Comparison of ENCODE assay signal across 20 cellular contexts in the genomic region with DNA sequence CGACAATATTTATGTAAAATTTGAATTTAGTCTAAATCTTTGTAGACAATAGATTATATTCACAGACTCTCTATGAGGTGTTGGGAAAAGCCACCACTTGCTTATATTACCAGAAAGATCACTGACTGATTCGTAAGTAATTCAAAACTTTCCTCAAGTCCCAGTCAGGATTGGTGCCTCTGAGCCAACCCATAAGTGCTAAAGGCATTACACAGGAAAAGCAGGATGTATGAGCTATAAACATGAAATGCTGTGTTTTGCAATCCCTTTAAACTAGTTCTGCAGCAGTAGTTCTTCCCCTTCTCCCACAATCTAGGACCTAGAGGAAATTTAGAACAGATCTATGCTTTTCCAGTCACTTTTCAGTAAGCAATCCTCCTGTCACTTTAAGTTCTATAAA. TPM values are rescaled to one million over a fixed set of nuclear protein-coding genes. Genes with fewer than 3 reads are reported as not detected.
DNase-seq lines count a peak whose midpoint lies in the region; ATAC-seq and TF ChIP-seq lines count a peak whose summit lies in the region.
"Had no signal": no experiment of that assay in that cellular context is flagged by ENCODE, and none has a peak within 500 bp of the region (broad histone marks: within the 10 kb centered on the region; RNA-seq: fewer than 3 reads in every experiment).

No MANE protein-coding gene starts in this region.

- H3K4me2 ChIP-seq in smooth muscle cell: no peak overlapping the region
- H3K4me2 ChIP-seq: neural progenitor cell had no signal

- no peak for TF ChIP-seq CTCF in smooth muscle cell (IDR thresholded peaks at IDR 0.05; ENCODE audit: borderline replicate concordance, insufficient read depth, poor library complexity, severe bottlenecking)
- no peak for TF ChIP-seq CTCF in vagina (IDR thresholded peaks at IDR 0.05)

- H3K79me2 ChIP-seq in smooth muscle cell (ENCODE audit: low read depth): no peaks in the 10 kb centered on the region

- H3K36me3 Mint-ChIP-seq in activated T-cell treated with anti-CD3 and anti-CD28 coated beads, Interleukin-2, amount 50 U/mL, for 24 hours (ENCODE audit: low read depth): peaks cover 83% of the 10 kb centered on the region

- WGBS in smooth muscle cell (ENCODE audit: low lambda C conversion rate): 48% methylated on average over 2 of the region's 2 CpGs

- no peaks in the 10 kb centered on the region for H3K4me1 ChIP-seq in smooth muscle cell (ENCODE audit: low read depth)
- no peaks in the 10 kb centered on the region for H3K4me1 ChIP-seq in vagina
- H3K4me1 ChIP-seq: gastrocnemius medialis, neural progenitor cell, right lobe of liver had no signal

- no peak overlapping the region for H3K9ac ChIP-seq in smooth muscle cell (ENCODE audit: low read depth)
- H3K9ac ChIP-seq: neural progenitor cell had no signal

- no peak overlapping the region for H3K4me3 Mint-ChIP-seq in activated T-cell treated with anti-CD3 and anti-CD28 coated beads, Interleukin-2, amount 50 U/mL, for 24 hours
- H3K4me3 Mint-ChIP-seq: activated B cell treated with CpG ODN at 0.5 μM for 24 hours, neural progenitor cell had no signal

- no peaks in the 10 kb centered on the region for H3K27me3 ChIP-seq in smooth muscle cell (ENCODE audit: low read depth)
- no peaks in the 10 kb centered on the region for H3K27me3 ChIP-seq in vagina
- H3K27me3 ChIP-seq: gastrocnemius medialis, neural progenitor cell, right lobe of liver had no signal

- H3K36me3 ChIP-seq in smooth muscle cell (ENCODE audit: low read depth): no peaks in the 10 kb centered on the region
- peaks cover 0 to 24% of the 10 kb centered on the region in 2 donors for H3K36me3 ChIP-seq in vagina
- H3K36me3 ChIP-seq: neural progenitor cell, right lobe of liver had no signal

- no peak overlapping the region for H2AFZ ChIP-seq in smooth muscle cell (ENCODE audit: low read depth)
- H2AFZ ChIP-seq: neural progenitor cell had no signal

- peak overlapping the region; percentile 48 for H3K27ac Mint-ChIP-seq in activated T-cell treated with anti-CD3 and anti-CD28 coated beads, Interleukin-2, amount 50 U/mL, for 24 hours
- H3K27ac Mint-ChIP-seq: activated B cell treated with CpG ODN at 0.5 μM for 24 hours, neural progenitor cell had no signal

- H3K9me3 ChIP-seq in smooth muscle cell (replicated peaks; ENCODE audit: low read depth) (no peaks in the 10 kb centered on the region), vagina (no peaks in the 10 kb centered on the region)
- H3K9me3 ChIP-seq: gastrocnemius medialis, right lobe of liver had no signal

- H3K27me3 Mint-ChIP-seq in activated T-cell treated with anti-CD3 and anti-CD28 coated beads, Interleukin-2, amount 50 U/mL, for 24 hours: no peaks in the 10 kb centered on the region
- H3K27me3 Mint-ChIP-seq: activated B cell treated with CpG ODN at 0.5 μM for 24 hours had no signal

- H3K9me3 Mint-ChIP-seq in activated T-cell treated with anti-CD3 and anti-CD28 coated beads, Interleukin-2, amount 50 U/mL, for 24 hours: no peaks in the 10 kb centered on the region
- H3K9me3 Mint-ChIP-seq: activated B cell treated with CpG ODN at 0.5 μM for 24 hours, neural progenitor cell had no signal

- peak; percentile 72 for ATAC-seq in esophagus mucosa
- ATAC-seq: gastrocnemius medialis, K562, Panc1, right lobe of liver had no signal

- no peak for DNase-seq in activated T-cell treated with anti-CD3 and anti-CD28 coated beads, Interleukin-2, amount 50 U/mL, for 24 hours
- no peak for DNase-seq in activated T-cell treated with anti-CD3 and anti-CD28 coated beads for 4 hours
- peak; percentile 11 to 21 for DNase-seq in Kasumi-1 (lab: John Stamatoyannopoulos, UW)
- no peak for DNase-seq in smooth muscle cell (lab: John Stamatoyannopoulos, UW; ENCODE audit: unreplicated experiment)
- DNase-seq in activated CD4-positive, CD25-positive, alpha-beta regulatory T cell treated with anti-CD3 and anti-CD28 coated beads, Interleukin-2, amount 50 U/mL, for 72 hours: no peak
- no peak for DNase-seq in vagina (ENCODE audit: extremely low spot score in 2 of 2)
- no peak for DNase-seq in MV-4-11 (lab: John Stamatoyannopoulos, UW)
- DNase-seq: activated B cell treated with CpG ODN at 0.5 μM for 24 hours; amygdala; DMS153; gastrocnemius medialis; H7; NCI-H1436; NCI-H510A; right lobe of liver; stimulated activated naive CD4-positive, alpha-beta T cell treated with Interleukin-2 at 50 U/mL for 16 hours had no signal

- H3K4me3 ChIP-seq in smooth muscle cell (no peak overlapping the region), vagina (no peak overlapping the region)
- H3K4me3 ChIP-seq: gastrocnemius medialis, K562, neural progenitor cell, right lobe of liver had no signal

- peaks cover 32% of the 10 kb centered on the region for H3K4me1 Mint-ChIP-seq in activated T-cell treated with anti-CD3 and anti-CD28 coated beads, Interleukin-2, amount 50 U/mL, for 24 hours (ENCODE audit: low read depth)
- H3K4me1 Mint-ChIP-seq: activated B cell treated with CpG ODN at 0.5 μM for 24 hours, neural progenitor cell had no signal

- TF ChIP-seq POLR2A in vagina (IDR thresholded peaks at IDR 0.05): no peak

- intact Hi-C loops in vagina (cut with DNase I): no loop called here

- peak overlapping the region; percentile 28 for H3K27ac ChIP-seq in smooth muscle cell (ENCODE audit: low read depth)
- no peak overlapping the region for H3K27ac ChIP-seq in vagina
- H3K27ac ChIP-seq: gastrocnemius medialis, neural progenitor cell, right lobe of liver had no signal

- H4K20me1 ChIP-seq in smooth muscle cell (ENCODE audit: low read depth): no peaks in the 10 kb centered on the region

- H3F3A ChIP-seq in smooth muscle cell (ENCODE audit: low read depth): no peaks in the 10 kb centered on the region

RNA-seq across cellular contexts. Expression of a gene that starts 48.0 kb away (rescaled TPM):
- total RNA-seq in esophagus mucosa: 1.5 TPM
- total RNA-seq in smooth muscle cell: 2.9 and 3.1 TPM in 2 replicates
- polyA plus RNA-seq in smooth muscle cell: 0.91 and 2.4 TPM in 2 replicates
- 2.0 TPM for total RNA-seq in vagina

RNA-seq across cellular contexts. Expression of a gene that starts 48.0 kb away (rescaled TPM):
- 18.9 TPM for total RNA-seq in esophagus mucosa
- 19.5 and 40.5 TPM in 2 replicates for total RNA-seq in smooth muscle cell
- polyA plus RNA-seq in smooth muscle cell: 13.7 and 16.6 TPM in 2 replicates
- 11.0 TPM for total RNA-seq in vagina

RNA-seq across cellular contexts. Expression of a gene that starts 48.7 kb away (rescaled TPM):
- total RNA-seq in esophagus mucosa (4.8 TPM), smooth muscle cell (20.0 and 25.1 TPM in 2 replicates), vagina (14.0 TPM)
- 7.0 and 9.8 TPM in 2 replicates for polyA plus RNA-seq in smooth muscle cell

RNA-seq across cellular contexts. Expression of a gene that starts 49.1 kb away (rescaled TPM):
- total RNA-seq in esophagus mucosa (1.9 TPM), smooth muscle cell (12.8 and 16.4 TPM in 2 replicates), vagina (6.4 TPM)
- polyA plus RNA-seq in smooth muscle cell: 3.8 and 5.3 TPM in 2 replicates

RNA-seq across cellular contexts. Expression of a gene that starts 49.2 kb away (rescaled TPM):
- total RNA-seq in esophagus mucosa: 16.0 TPM
- total RNA-seq in smooth muscle cell: 33.6 and 37.7 TPM in 2 replicates
- polyA plus RNA-seq in smooth muscle cell: 25.4 and 31.9 TPM in 2 replicates
- 6.6 TPM for total RNA-seq in vagina

Comparison
In these comparisons a context has a peak if more than half of its experiments do, and no peak if none do; other contexts are left out.
1. DNase-seq: peak in Kasumi-1 (2 of 2); none in activated T-cell treated with anti-CD3 and anti-CD28 coated beads, Interleukin-2, amount 50 U/mL, for 24 hours (single experiment), activated T-cell treated with anti-CD3 and anti-CD28 coated beads for 4 hours (single experiment), smooth muscle cell (single experiment), activated CD4-positive, CD25-positive, alpha-beta regulatory T cell treated with anti-CD3 and anti-CD28 coated beads, Interleukin-2, amount 50 U/mL, for 72 hours (single experiment), vagina (0 of 2) and MV-4-11 (single experiment).